Comparison of ENCODE assay signal across 21 cellular contexts in the genomic region with DNA sequence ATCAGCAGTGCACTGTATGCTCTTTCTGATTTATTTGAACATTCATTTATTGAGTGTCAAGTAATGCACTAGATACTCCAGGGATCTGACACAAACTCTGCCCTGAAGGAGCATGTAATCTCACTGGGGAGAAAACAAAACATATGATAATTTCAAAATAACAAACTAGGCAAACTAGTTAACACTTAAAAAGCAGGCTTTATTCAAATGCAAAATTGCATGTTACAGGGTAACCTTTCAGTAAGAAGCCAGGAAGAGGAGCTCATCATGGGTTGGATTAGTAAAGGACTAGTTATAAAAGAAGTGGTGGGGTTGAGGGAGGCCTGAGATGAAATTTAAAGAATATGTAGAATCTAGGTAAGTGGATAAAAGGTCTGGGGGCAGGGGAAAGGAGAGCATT. TPM values are rescaled to one million over a fixed set of nuclear protein-coding genes. Genes with fewer than 3 reads are reported as not detected.
DNase-seq lines count a peak whose midpoint lies in the region; ATAC-seq and TF ChIP-seq lines count a peak whose summit lies in the region.
"Had no signal": no experiment of that assay in that cellular context is flagged by ENCODE, and none has a peak within 500 bp of the region (broad histone marks: within the 10 kb centered on the region; RNA-seq: fewer than 3 reads in every experiment).

No MANE protein-coding gene starts in this region.

- no peaks in the 10 kb centered on the region for H3K79me2 ChIP-seq in OCI-LY1 (ENCODE audit: insufficient read depth, low read length)
- H3K79me2 ChIP-seq in osteoblast (ENCODE audit: insufficient read depth, low read length) = no peaks in the 10 kb centered on the region

- no peak for ATAC-seq in stimulated activated naive CD8-positive, alpha-beta T cell treated with anti-CD3 and anti-CD28 coated beads, Interleukin-15, amount 100 ng/mL, for 72 hours
- ATAC-seq in HG03097 (IDR thresholded peaks at IDR 0.05; ENCODE audit: low FRiP score, unreplicated experiment) = no peak
- ATAC-seq: left lobe of liver had no signal

- no peaks in the 10 kb centered on the region for H3K27me3 Mint-ChIP-seq in activated naive CD4-positive, alpha-beta T cell treated with anti-CD3 and anti-CD28 coated beads, Interleukin-2, amount 10 ng/mL, durations not matched to agents 7 days and 5 days
- no peaks in the 10 kb centered on the region for H3K27me3 Mint-ChIP-seq in activated naive CD8-positive, alpha-beta T cell treated with anti-CD3 and anti-CD28 coated beads for 36 hours
- no peaks in the 10 kb centered on the region for H3K27me3 Mint-ChIP-seq in stimulated activated naive CD8-positive, alpha-beta T cell treated with anti-CD3 and anti-CD28 coated beads, Interleukin-15, amount 100 ng/mL, for 72 hours

- H3K27ac ChIP-seq in OCI-LY1 (ENCODE audit: low read depth, low read length, poor library complexity, severe bottlenecking) (peak overlapping the region; percentile 9), osteoblast (ENCODE audit: low read depth, low read length) (no peak overlapping the region)
- H3K27ac ChIP-seq: colonic mucosa, suprapubic skin had no signal

- peaks cover 72% of the 10 kb centered on the region for H3K4me1 Mint-ChIP-seq in activated naive CD4-positive, alpha-beta T cell treated with anti-CD3 and anti-CD28 coated beads, Interleukin-2, amount 10 ng/mL, durations not matched to agents 7 days and 5 days
- H3K4me1 Mint-ChIP-seq in activated naive CD8-positive, alpha-beta T cell treated with anti-CD3 and anti-CD28 coated beads for 36 hours = peaks cover 70% of the 10 kb centered on the region
- peaks cover 20% of the 10 kb centered on the region for H3K4me1 Mint-ChIP-seq in stimulated activated naive CD8-positive, alpha-beta T cell treated with anti-CD3 and anti-CD28 coated beads, Interleukin-15, amount 100 ng/mL, for 72 hours
- H3K4me1 Mint-ChIP-seq: brain had no signal

- H3K9me3 ChIP-seq in OCI-LY1 (ENCODE audit: low read length) (no peaks in the 10 kb centered on the region), osteoblast (ENCODE audit: low read depth, low read length) (no peaks in the 10 kb centered on the region)
- H3K9me3 ChIP-seq: colonic mucosa, suprapubic skin had no signal

- DNase-seq in activated naive CD4-positive, alpha-beta T cell treated with anti-CD3 and anti-CD28 coated beads, Interleukin-2, amount 10 ng/mL, durations not matched to agents 7 days and 5 days = no peak
- DNase-seq in activated naive CD4-positive, alpha-beta T cell treated with anti-CD3 and anti-CD28 coated beads, Interleukin-2, amount 50 U/mL, for 16 hours = no peak
- no peak for DNase-seq in activated naive CD8-positive, alpha-beta T cell treated with anti-CD3 and anti-CD28 coated beads for 36 hours
- no peak for DNase-seq in stimulated activated naive CD8-positive, alpha-beta T cell treated with anti-CD3 and anti-CD28 coated beads, Interleukin-15, amount 100 ng/mL, for 72 hours
- no peak for DNase-seq in osteoblast (ENCODE audit: insufficient read length, low spot score, missing footprints)
- DNase-seq: colonic mucosa; Kasumi-1; NCI-H1092 treated with DMSO at 0.1 percent for 48 hours; NCI-H2081; NCI-H510A; nucleus accumbens; stimulated activated CD4-positive, alpha-beta T cell treated with anti-CD3 and anti-CD28 coated beads, Interleukin-12 subunit alpha, Interleukin-12 subunit beta, amount 100 ng/mL, for 4 hours; stimulated activated CD8-positive, alpha-beta memory T cell treated with anti-CD3 and anti-CD28 coated beads, Interleukin-4, amount 100 ng/mL, for 48 hours; SW 1271 had no signal

- no peak overlapping the region for H3K4me3 ChIP-seq in OCI-LY1 (ENCODE audit: low read depth, low read length, poor library complexity, severe bottlenecking)
- no peak overlapping the region for H3K4me3 ChIP-seq in osteoblast (ENCODE audit: insufficient read depth, low read length)
- H3K4me3 ChIP-seq: colonic mucosa, suprapubic skin had no signal

- H3K27me3 ChIP-seq in OCI-LY1 (ENCODE audit: insufficient read depth, low read length) (no peaks in the 10 kb centered on the region), osteoblast (ENCODE audit: insufficient read depth, low read length) (peaks cover 2% of the 10 kb centered on the region)
- H3K27me3 ChIP-seq: colonic mucosa, suprapubic skin had no signal

- H4K20me1 ChIP-seq in OCI-LY1 (ENCODE audit: insufficient read depth, low read length) (no peaks in the 10 kb centered on the region), osteoblast (ENCODE audit: insufficient read depth, low read length) (no peaks in the 10 kb centered on the region)

- H2AFZ ChIP-seq in OCI-LY1 (ENCODE audit: low read length) (no peak overlapping the region), osteoblast (ENCODE audit: low read length) (no peak overlapping the region)

- CTCF ChIA-PET in activated naive CD4-positive, alpha-beta T cell treated with anti-CD3 and anti-CD28 coated beads, Interleukin-2, amount 10 ng/mL, durations not matched to agents 7 days and 5 days (lab: Charles Lee) = interaction anchor here (1.6 to 7.8 kb wide), 4 partner anchors 17 to 104 kb away, joined by 3 to 151 read pairs (median 35); a partner anchor contains a TSS

- no peak overlapping the region for H3K4me2 ChIP-seq in OCI-LY1 (ENCODE audit: low read length)
- H3K4me2 ChIP-seq in osteoblast (ENCODE audit: insufficient read depth, low read length) = no peak overlapping the region

- H3K36me3 ChIP-seq in OCI-LY1 (ENCODE audit: insufficient read depth, low read length) (no peaks in the 10 kb centered on the region), osteoblast (ENCODE audit: insufficient read depth, low read length) (no peaks in the 10 kb centered on the region)
- H3K36me3 ChIP-seq: colonic mucosa, suprapubic skin had no signal

- H3K4me1 ChIP-seq in OCI-LY1 (ENCODE audit: insufficient read depth, low read length, severe bottlenecking) = peaks cover 62% of the 10 kb centered on the region
- H3K4me1 ChIP-seq in osteoblast (ENCODE audit: insufficient read depth, low read length) = no peaks in the 10 kb centered on the region
- H3K4me1 ChIP-seq: colonic mucosa, suprapubic skin had no signal

- TF ChIP-seq CTCF in OCI-LY1 (IDR thresholded peaks at IDR 0.05; ENCODE audit: low read length) = no peak
- no peak for TF ChIP-seq CTCF in osteoblast (IDR thresholded peaks at IDR 0.05; ENCODE audit: extremely low read depth, low read depth, low read length)

- H3F3A ChIP-seq in OCI-LY1 (ENCODE audit: insufficient read depth, low read length) = peaks cover 2% of the 10 kb centered on the region; the same call in 1 of the 2 replicates

- H3K27ac Mint-ChIP-seq in activated naive CD4-positive, alpha-beta T cell treated with anti-CD3 and anti-CD28 coated beads, Interleukin-2, amount 10 ng/mL, durations not matched to agents 7 days and 5 days = peak overlapping the region; percentile 95
- H3K27ac Mint-ChIP-seq in activated naive CD8-positive, alpha-beta T cell treated with anti-CD3 and anti-CD28 coated beads for 36 hours = peak overlapping the region; percentile 94
- peak overlapping the region; percentile 33 to 92 for H3K27ac Mint-ChIP-seq in stimulated activated naive CD8-positive, alpha-beta T cell treated with anti-CD3 and anti-CD28 coated beads, Interleukin-15, amount 100 ng/mL, for 72 hours
- H3K27ac Mint-ChIP-seq: brain had no signal

- no peak overlapping the region for H3K4me3 Mint-ChIP-seq in activated naive CD4-positive, alpha-beta T cell treated with anti-CD3 and anti-CD28 coated beads, Interleukin-2, amount 10 ng/mL, durations not matched to agents 7 days and 5 days
- peak overlapping the region; percentile 27 for H3K4me3 Mint-ChIP-seq in activated naive CD8-positive, alpha-beta T cell treated with anti-CD3 and anti-CD28 coated beads for 36 hours
- peak overlapping the region; percentile 66 to 69 for H3K4me3 Mint-ChIP-seq in stimulated activated naive CD8-positive, alpha-beta T cell treated with anti-CD3 and anti-CD28 coated beads, Interleukin-15, amount 100 ng/mL, for 72 hours
- H3K4me3 Mint-ChIP-seq: brain, mesothelial cell of epicardium had no signal

- no peak overlapping the region for H3K9ac ChIP-seq in OCI-LY1 (ENCODE audit: low read length)

- no peaks in the 10 kb centered on the region for H3K9me2 ChIP-seq in OCI-LY1 (ENCODE audit: low read depth, low read length)

- H3K9me3 Mint-ChIP-seq in activated naive CD4-positive, alpha-beta T cell treated with anti-CD3 and anti-CD28 coated beads, Interleukin-2, amount 10 ng/mL, durations not matched to agents 7 days and 5 days = no peaks in the 10 kb centered on the region
- no peaks in the 10 kb centered on the region for H3K9me3 Mint-ChIP-seq in activated naive CD8-positive, alpha-beta T cell treated with anti-CD3 and anti-CD28 coated beads for 36 hours
- H3K9me3 Mint-ChIP-seq in stimulated activated naive CD8-positive, alpha-beta T cell treated with anti-CD3 and anti-CD28 coated beads, Interleukin-15, amount 100 ng/mL, for 72 hours = no peaks in the 10 kb centered on the region
- H3K9me3 Mint-ChIP-seq: brain, mesothelial cell of epicardium had no signal

- H3K36me3 Mint-ChIP-seq in activated naive CD4-positive, alpha-beta T cell treated with anti-CD3 and anti-CD28 coated beads, Interleukin-2, amount 10 ng/mL, durations not matched to agents 7 days and 5 days = peaks cover 51% of the 10 kb centered on the region
- peaks cover 56% of the 10 kb centered on the region for H3K36me3 Mint-ChIP-seq in activated naive CD8-positive, alpha-beta T cell treated with anti-CD3 and anti-CD28 coated beads for 36 hours
- H3K36me3 Mint-ChIP-seq: brain, mesothelial cell of epicardium had no signal

RNA-seq across cellular contexts. Expression of a gene that starts 20.9 kb away (rescaled TPM):
- total RNA-seq in activated naive CD8-positive, alpha-beta T cell treated with anti-CD3 and anti-CD28 coated beads for 36 hours = 100 to 1,000 TPM; 110 to 111 TPM
- under 0.01 TPM in 2 replicates for total RNA-seq in osteoblast

RNA-seq across cellular contexts. Expression of a gene that starts 43.4 kb away (rescaled TPM):
- total RNA-seq in activated naive CD8-positive, alpha-beta T cell treated with anti-CD3 and anti-CD28 coated beads for 36 hours = not detected
- not detected in 2 replicates for total RNA-seq in osteoblast
- total RNA-seq: renal cortical epithelial cell had no signal

Comparison
In these comparisons a context has a peak if more than half of its experiments do, and no peak if none do; other contexts are left out.
1. RNA of a gene that starts 20.9 kb away (total RNA-seq): 110 to 111 TPM in activated naive CD8-positive, alpha-beta T cell treated with anti-CD3 and anti-CD28 coated beads for 36 hours; under 0.01 TPM in osteoblast; every median in the first group is over 100 times any median in the second.
2. Peak in every context shown above with its lines, with median percentiles within 50 percentile points of each other: H3K27ac Mint-ChIP-seq.